ENCODE assay signal across 8 cellular contexts in genomic region chr13:41458939-41459753, GRCh38. TPM values are rescaled to one million over a fixed set of nuclear protein-coding genes. Genes with fewer than 3 reads are reported as not detected.
DNase-seq lines count a peak whose midpoint lies in the region; ATAC-seq, FAIRE-seq and TF ChIP-seq lines count a peak whose summit lies in the region.

No MANE protein-coding gene starts in this region.

- H3K9me3 ChIP-seq in A549: no peaks in the 10 kb centered on the region
- no peaks in the 10 kb centered on the region for H3K9me3 ChIP-seq in SU-DHL-6 (ENCODE audit: insufficient read depth, low read length)

- H3K4me1 ChIP-seq in A549: no peaks in the 10 kb centered on the region
- no peaks in the 10 kb centered on the region for H3K4me1 ChIP-seq in GM23338 (ENCODE audit: insufficient read depth)

- TF ChIP-seq EP300 in A549 (IDR thresholded peaks at IDR 0.05): no peak

- H3K36me3 Mint-ChIP-seq in GM23338 (ENCODE audit: low read depth): no peaks in the 10 kb centered on the region; the same call in 2 of the 3 replicates

- no peaks in the 10 kb centered on the region for H3K79me2 ChIP-seq in GM23338 (replicated peaks; ENCODE audit: insufficient read depth)
- H3K79me2 ChIP-seq in SU-DHL-6 (ENCODE audit: insufficient read depth, low read length): peaks cover 51% of the 10 kb centered on the region

- H3K4me2 ChIP-seq in A549 (no peak overlapping the region), GM23338 (peak overlapping the region; percentile 87), SU-DHL-6 (ENCODE audit: low read depth, low read length, poor library complexity, severe bottlenecking) (peak overlapping the region; percentile 98)

- H3K27me3 ChIP-seq in GM23338 (ENCODE audit: insufficient read depth): peaks cover 64% of the 10 kb centered on the region
- H3K27me3 ChIP-seq in SU-DHL-6 (ENCODE audit: low read length): no peaks in the 10 kb centered on the region

- H3K27me3 Mint-ChIP-seq in GM23338 (ENCODE audit: insufficient read depth, low read depth, poor library complexity): peaks cover 46% of the 10 kb centered on the region

- H3K9ac ChIP-seq in SU-DHL-6 (ENCODE audit: low read length): peak overlapping the region; percentile 88

- peak in 1 of 2 experiments; percentile 33; a peak in 1 of 5 replicates for TF ChIP-seq RAD21 in A549 (conservative IDR thresholded peaks at IDR 0.05 in 1 of 2, IDR thresholded peaks at IDR 0.05 in 1 of 2)

- H3K27ac ChIP-seq in A549: no peak overlapping the region
- H3K27ac ChIP-seq in GM23338 (ENCODE audit: low read depth): no peak overlapping the region
- H3K27ac ChIP-seq in SU-DHL-6 (ENCODE audit: low read depth, low read length): peak overlapping the region; percentile 88

- ATAC-seq in A549 (peak in 1 of 2 experiments; percentile 50; a peak in 3 of 6 replicates), GM23338 (peak; percentile 22), GM18870 (IDR thresholded peaks at IDR 0.05; ENCODE audit: unreplicated experiment) (no peak)

- TF ChIP-seq CTCF in A549 (IDR thresholded peaks at IDR 0.05) (peak; percentile 38), GM23338 (conservative IDR thresholded peaks at IDR 0.05; ENCODE audit: low read depth in 2 of 2) (peak; percentile 75), SU-DHL-6 (IDR thresholded peaks at IDR 0.05; ENCODE audit: insufficient read depth, low read length, poor library complexity, severe bottlenecking) (peak; percentile 95)

- POLR2A ChIA-PET in A549 (lab: Yijun Ruan, JAX): no interaction called here

- peak; percentile 29 to 49 for DNase-seq in A549 (ENCODE audit: low read depth in 1 of 2, low spot score in 1 of 2)
- DNase-seq in GM23338 (ENCODE audit: low spot score): peak; percentile 70
- DNase-seq in astrocyte of the hippocampus (ENCODE audit: low read depth, low spot score): peak; percentile 41
- DNase-seq in iPS-NIHi7 (ENCODE audit: extremely low spot score): peak; percentile 56
- DNase-seq in stimulated activated CD4-positive, alpha-beta T cell treated with anti-CD3 and anti-CD28 coated beads, Interleukin-1b, Interleukin-23, amount 100 ng/mL, for 24 hours (ENCODE audit: low read depth in 4 of 4, low spot score in 1 of 4): peak in 3 of 4 experiments; percentile 38 to 47 (median 47)
- DNase-seq in COR-L47 (lab: John Stamatoyannopoulos, UW): no peak

- H3F3A ChIP-seq in GM23338 (replicated peaks; ENCODE audit: low read depth) (0 out of 2 replicates have a peak, but pooled peaks cover 5% of the 10 kb centered on the region), SU-DHL-6 (ENCODE audit: insufficient read depth) (peaks cover 61% of the 10 kb centered on the region)

- TF ChIP-seq POLR2A in A549 (IDR thresholded peaks at IDR 0.05; ENCODE audit: low read length): no peak

- FAIRE-seq in A549 (lab: Jason Lieb, UNC): no peak

- H4K20me1 ChIP-seq in GM23338 (replicated peaks; ENCODE audit: insufficient read depth) (no peaks in the 10 kb centered on the region), SU-DHL-6 (ENCODE audit: low read depth, low read length) (no peaks in the 10 kb centered on the region)

- no peaks in the 10 kb centered on the region for H3K36me3 ChIP-seq in GM23338 (ENCODE audit: insufficient read depth)
- H3K36me3 ChIP-seq in SU-DHL-6 (ENCODE audit: low read length): peaks cover 4% of the 10 kb centered on the region

- peaks cover 4% of the 10 kb centered on the region; the same call in 1 of the 3 replicates for H3K4me1 Mint-ChIP-seq in GM23338

- no peak overlapping the region for H2AFZ ChIP-seq in GM23338
- H2AFZ ChIP-seq in SU-DHL-6 (ENCODE audit: low read depth, low read length, severe bottlenecking): no peak overlapping the region

- WGBS in A549 (ENCODE audit: missing lambda C conversion rate): 87% methylated on average over 4 of the region's 4 CpGs

- H3K4me3 ChIP-seq in A549 (no peak overlapping the region), GM23338 (peak overlapping the region; percentile 71), SU-DHL-6 (ENCODE audit: insufficient read depth, low read length, poor library complexity, severe bottlenecking) (peak overlapping the region; percentile 85)

- no peaks in the 10 kb centered on the region for H3K9me2 ChIP-seq in GM23338 (ENCODE audit: insufficient read depth)
- H3K9me2 ChIP-seq in SU-DHL-6 (replicated peaks; ENCODE audit: insufficient read depth, low read length): no peaks in the 10 kb centered on the region

- peaks cover 8% of the 10 kb centered on the region; the same call in 1 of the 3 replicates for H3K9me3 Mint-ChIP-seq in GM23338

- peak overlapping the region; percentile 67 for H3K4me3 Mint-ChIP-seq in GM23338

- no peak overlapping the region for H3K27ac Mint-ChIP-seq in GM23338

- CTCF ChIA-PET in A549 (lab: Yijun Ruan, JAX): interaction anchor here (0.8 to 1.5 kb wide), 10 partner anchors 10 to 209 kb away, joined by 3 to 4 read pairs (median 3); no protein-coding TSS in a partner anchor

TF ChIP-seq in A549, 52 proteins besides CTCF, POLR2A, EP300 and RAD21 (continues in another document):
- TF ChIP-seq ZFP36 (IDR thresholded peaks at IDR 0.05; ENCODE audit: borderline replicate concordance, partially characterized antibody) (no peak), MAZ (IDR thresholded peaks at IDR 0.05; ENCODE audit: borderline replicate concordance, low read depth, low read length) (no peak), REST (IDR thresholded peaks at IDR 0.05) (no peak), CEBPB (IDR thresholded peaks at IDR 0.05) (no peak), KDM5A (IDR thresholded peaks at IDR 0.05) (no peak), RARB (CRISPR knock-in tag; IDR thresholded peaks at IDR 0.05) (no peak), HOXA7 (CRISPR knock-in tag; IDR thresholded peaks at IDR 0.05) (no peak), SMC3 (IDR thresholded peaks at IDR 0.05) (no peak)

TF ChIP-seq in GM23338, 12 proteins besides CTCF, POLR2A, EP300 and RAD21 (continues in another document):
- TF ChIP-seq ZNF462 (CRISPR knock-in tag; IDR thresholded peaks at IDR 0.05) (no peak), POLR2AphosphoS5 (IDR thresholded peaks at IDR 0.05; ENCODE audit: low read depth) (no peak), EZH2 (IDR thresholded peaks at IDR 0.05; ENCODE audit: low read depth, unreplicated experiment) (no peak)

RNA-seq across cellular contexts. Expression of gene RGCC, which starts 1.8 kb away (rescaled TPM):
- 1.3 and 2.2 TPM in 2 replicates for polyA plus RNA-seq in A549 (2011; rRNA removed)
- polyA plus RNA-seq in A549 (2012; cell fraction: cytosol; rRNA removed): 0.73 and 0.75 TPM in 2 replicates
- polyA plus RNA-seq in A549 (2012; cell fraction: nucleus; rRNA removed): 0.65 and 0.70 TPM in 2 replicates
- 0.24 to 0.46 TPM (median 0.43 TPM) in 3 replicates for polyA plus RNA-seq in A549 (2017; fragmentation: RNase III; extraction: RNeasy Plus Mini Kit Qiagen cat#74134 plus additional on column Dnase treatment)
- polyA minus RNA-seq in A549 (2011; rRNA and poly(A)+ RNA removed): 0.49 and 0.62 TPM in 2 replicates
- 0.66 TPM in 1 of 2 replicates, not detected in the other for total RNA-seq in GM23338 (2014; rRNA removed; shearing (Covaris generic))
- polyA plus RNA-seq in GM23338 (2016; fragmentation: Nextera tagmentation; extraction: Ambion mirVana): 0.65 and 0.78 TPM in 2 replicates

Comparison
In these comparisons a context has a peak if more than half of its experiments do, and no peak if none do; other contexts are left out.
1. CTCF ChIP-seq: peak in every context shown above with its lines; median percentile 95 in SU-DHL-6; 75 in GM23338; 38 in A549.